ENCODE assay signal across 14 cellular contexts in the genomic region with DNA sequence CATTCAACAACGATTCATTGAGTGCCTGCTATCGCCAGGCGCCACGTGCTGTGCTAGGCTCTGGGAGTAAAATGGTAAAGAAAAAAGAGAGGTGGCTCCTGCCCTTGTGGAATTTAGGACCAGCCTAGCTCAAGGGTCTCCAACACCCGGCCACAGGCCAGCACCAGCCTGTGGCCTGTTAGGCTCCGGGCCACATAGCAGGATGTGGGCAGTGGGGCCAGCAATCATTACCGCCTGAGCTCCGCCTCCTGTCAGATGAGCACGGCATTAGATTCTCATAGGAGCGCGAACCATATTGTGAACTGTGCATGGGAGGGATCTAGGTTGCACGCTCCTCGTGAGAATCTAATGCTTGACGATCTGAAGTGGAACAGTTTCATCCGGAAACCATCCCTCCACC. TPM values are rescaled to one million over a fixed set of nuclear protein-coding genes. Genes with fewer than 3 reads are reported as not detected.
DNase-seq lines count a peak whose midpoint lies in the region; ATAC-seq and TF ChIP-seq lines count a peak whose summit lies in the region.
"Had no signal": no experiment of that assay in that cellular context is flagged by ENCODE, and none has a peak within 500 bp of the region (broad histone marks: within the 10 kb centered on the region; RNA-seq: fewer than 3 reads in every experiment).

No MANE protein-coding gene starts in this region.

- H3K27ac Mint-ChIP-seq in activated naive CD4-positive, alpha-beta T cell treated with anti-CD3 and anti-CD28 coated beads, Interleukin-2, amount 10 ng/mL, durations not matched to agents 7 days and 5 days, result peak overlapping the region; percentile 96

- H3K36me3 ChIP-seq in lower lobe of right lung, result peaks cover 16% of the 10 kb centered on the region
- H3K36me3 ChIP-seq in thoracic aorta, result peaks cover 10% of the 10 kb centered on the region

- TF ChIP-seq CTCF in lower lobe of right lung (IDR thresholded peaks at IDR 0.05) (no peak), thoracic aorta (IDR thresholded peaks at IDR 0.05) (no peak)

- no peaks in the 10 kb centered on the region for H3K9me3 Mint-ChIP-seq in activated naive CD4-positive, alpha-beta T cell treated with anti-CD3 and anti-CD28 coated beads, Interleukin-2, amount 10 ng/mL, durations not matched to agents 7 days and 5 days

- H3K4me1 ChIP-seq in lower lobe of right lung (peaks cover 48% of the 10 kb centered on the region), thoracic aorta (ENCODE audit: control insufficient read depth in 1 of 2, low read depth in 2 of 2) (peaks cover 18 to 43% of the 10 kb centered on the region in 2 donors)

- peaks cover 27% of the 10 kb centered on the region for H3K36me3 Mint-ChIP-seq in activated naive CD4-positive, alpha-beta T cell treated with anti-CD3 and anti-CD28 coated beads, Interleukin-2, amount 10 ng/mL, durations not matched to agents 7 days and 5 days

- H3K27ac ChIP-seq in lower lobe of right lung (peak overlapping the region; percentile 97), thoracic aorta (peak overlapping the region; percentile 99)
- H3K27ac ChIP-seq: epithelial cell of prostate had no signal

- H3K4me3 ChIP-seq in lower lobe of right lung, result no peak overlapping the region
- no peak overlapping the region for H3K4me3 ChIP-seq in thoracic aorta

- CTCF ChIA-PET in activated naive CD4-positive, alpha-beta T cell treated with anti-CD3 and anti-CD28 coated beads, Interleukin-2, amount 10 ng/mL, durations not matched to agents 7 days and 5 days (lab: Charles Lee), result interaction anchor here (0.9 to 13.6 kb wide), 6 partner anchors 9 to 76 kb away, joined by 3 to 96 read pairs (median 23); partner anchors contain the start of genes CREB3, SIT1 and TLN1

- no peak for DNase-seq in activated naive CD4-positive, alpha-beta T cell treated with anti-CD3 and anti-CD28 coated beads, Interleukin-2, amount 10 ng/mL, durations not matched to agents 7 days and 5 days
- DNase-seq in activated naive CD4-positive, alpha-beta T cell treated with anti-CD3 and anti-CD28 coated beads, Interleukin-2, amount 50 U/mL, for 16 hours, result no peak
- DNase-seq in UCSD-AML1 (lab: John Stamatoyannopoulos, UW; ENCODE audit: unreplicated experiment), result peak; percentile 63
- DNase-seq in lower lobe of right lung, result no peak
- DNase-seq in thoracic aorta (ENCODE audit: low spot score), result no peak
- DNase-seq in iPS-NIHi11 (ENCODE audit: low spot score), result no peak
- DNase-seq in DMS 273 (lab: John Stamatoyannopoulos, UW; ENCODE audit: unreplicated experiment), result no peak
- DNase-seq: IMR-90, NCI-H2081, SW 1271 had no signal

- peaks cover 68% of the 10 kb centered on the region for H3K4me1 Mint-ChIP-seq in activated naive CD4-positive, alpha-beta T cell treated with anti-CD3 and anti-CD28 coated beads, Interleukin-2, amount 10 ng/mL, durations not matched to agents 7 days and 5 days

- peaks cover 18% of the 10 kb centered on the region for H3K27me3 Mint-ChIP-seq in activated naive CD4-positive, alpha-beta T cell treated with anti-CD3 and anti-CD28 coated beads, Interleukin-2, amount 10 ng/mL, durations not matched to agents 7 days and 5 days

- H3K27me3 ChIP-seq in lower lobe of right lung (ENCODE audit: low read depth) (no peaks in the 10 kb centered on the region), thoracic aorta (replicated peaks; ENCODE audit: insufficient read depth) (no peaks in the 10 kb centered on the region)

- H3K4me3 Mint-ChIP-seq in activated naive CD4-positive, alpha-beta T cell treated with anti-CD3 and anti-CD28 coated beads, Interleukin-2, amount 10 ng/mL, durations not matched to agents 7 days and 5 days, result no peak overlapping the region

- no peaks in the 10 kb centered on the region for H3K9me3 ChIP-seq in lower lobe of right lung
- no peaks in the 10 kb centered on the region for H3K9me3 ChIP-seq in thoracic aorta

- ATAC-seq in lower lobe of right lung (no peak), thoracic aorta (ENCODE audit: insufficient number of reproducible peaks, low FRiP score, low read depth) (no peak), GM18867 (IDR thresholded peaks at IDR 0.05; ENCODE audit: unreplicated experiment) (no peak)

- intact Hi-C loops in lower lobe of right lung (cut with DNase I), result no loop called here

RNA-seq across cellular contexts. Expression of gene RMRP, which starts 1.5 kb away (rescaled TPM):
- total RNA-seq in lower lobe of right lung, result 24,340 TPM
- total RNA-seq in thoracic aorta, result 1,000 to 10,000 TPM; 1,550 to 5,543 TPM

RNA-seq across cellular contexts. Expression of gene CCDC107, which starts 1.8 kb away (rescaled TPM):
- 28.9 TPM for total RNA-seq in lower lobe of right lung
- 10 to 100 TPM; 75.2 to 92.2 TPM for total RNA-seq in thoracic aorta

RNA-seq across cellular contexts. Expression of gene SIT1, which starts 5.6 kb away (rescaled TPM):
- 1.5 TPM for total RNA-seq in lower lobe of right lung
- under 1 TPM in 1 of 2 donors, not detected in 1; 0.68 TPM for total RNA-seq in thoracic aorta
- total RNA-seq: H4, IMR-90 had no signal

RNA-seq across cellular contexts. Expression of gene ARHGEF39, which starts 8.7 kb away (rescaled TPM):
- total RNA-seq in lower lobe of right lung (1.2 TPM), thoracic aorta (1 to 10 TPM in 1 of 2 donors, under 1 TPM in 1; 0.54 to 1.2 TPM)

RNA-seq across cellular contexts. Expression of gene CA9, which starts 17.4 kb away (rescaled TPM):
- total RNA-seq in lower lobe of right lung (not detected), thoracic aorta (10 to 100 TPM in 1 of 2 donors, not detected in 1; 10.7 TPM)
- total RNA-seq: mononuclear cell had no signal
